ENCODE assay signal across 21 cellular contexts in the genomic region with DNA sequence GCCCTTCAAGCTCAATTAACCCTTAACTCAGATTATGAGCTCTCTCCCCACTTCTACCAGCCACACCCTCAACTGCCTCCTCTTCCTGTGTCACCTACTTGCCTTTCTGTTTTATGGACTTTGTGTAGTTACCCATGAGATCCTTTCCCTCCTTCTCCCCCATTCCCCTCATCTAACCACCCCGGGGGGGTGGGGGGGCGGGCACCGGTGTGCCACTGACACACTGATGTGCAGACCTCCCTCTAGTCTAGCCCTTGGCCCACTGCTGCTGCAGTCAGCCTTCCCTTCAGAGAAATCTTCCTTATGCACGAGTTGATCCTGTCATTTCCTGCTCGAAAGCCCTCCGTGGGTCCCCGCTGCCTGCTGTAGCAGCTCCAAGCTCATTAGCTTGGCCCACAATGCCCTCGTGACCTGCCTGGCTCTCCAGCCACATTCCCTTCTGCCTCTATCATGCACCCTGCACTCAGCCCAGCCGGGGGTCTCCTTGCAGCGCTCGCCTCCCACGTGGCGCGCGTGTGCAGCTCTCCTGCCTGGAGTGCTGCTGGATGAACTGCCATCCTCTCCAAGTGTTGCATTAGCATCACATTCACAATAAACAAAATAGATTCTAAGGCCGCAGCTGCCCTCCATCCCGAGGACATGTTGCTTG. TPM values are rescaled to one million over a fixed set of nuclear protein-coding genes. Genes with fewer than 3 reads are reported as not detected.
DNase-seq lines count a peak whose midpoint lies in the region; ATAC-seq and TF ChIP-seq lines count a peak whose summit lies in the region.
"Had no signal": no experiment of that assay in that cellular context is flagged by ENCODE, and none has a peak within 500 bp of the region (broad histone marks: within the 10 kb centered on the region; RNA-seq: fewer than 3 reads in every experiment).

No MANE protein-coding gene starts in this region.

- ATAC-seq in GM21786 (IDR thresholded peaks at IDR 0.05; ENCODE audit: unreplicated experiment) (no peak), GM19452 (IDR thresholded peaks at IDR 0.05; ENCODE audit: unreplicated experiment) (no peak)
- ATAC-seq: heart left ventricle, left lobe of liver had no signal

- intact Hi-C loops in adrenal gland (cut with DNase I), result no loop called here

- no peak for TF ChIP-seq CTCF in WERI-Rb-1 (IDR thresholded peaks at IDR 0.05; ENCODE audit: low read depth, low read length)
- TF ChIP-seq CTCF in adrenal gland (IDR thresholded peaks at IDR 0.05), result no peak

- H3K9ac ChIP-seq in iPS-15b (ENCODE audit: low read depth, low read length), result no peak overlapping the region

- H3K4me3 ChIP-seq in WERI-Rb-1 (ENCODE audit: low read depth, low read length) (peak overlapping the region; percentile 24), iPS-15b (ENCODE audit: low read depth, low read length) (peak overlapping the region; percentile 10), adrenal gland (no peak overlapping the region)
- H3K4me3 ChIP-seq: heart left ventricle, testis had no signal

- DNase-seq in NCI-H1417 (lab: John Stamatoyannopoulos, UW) (peak; percentile 10 to 75 (median 53)), NCI-H1417 treated with DMSO at 0.1 percent for 48 hours (lab: John Stamatoyannopoulos, UW) (no peak), WERI-Rb-1 (peak; percentile 67), renal cortical epithelial cell (ENCODE audit: low read depth) (peak; percentile 9), adrenal gland (no peak)
- DNase-seq: 8988T; activated CD4-positive, alpha-beta T cell treated with anti-CD3 and anti-CD28 coated beads for 48 hours; activated naive CD8-positive, alpha-beta T cell treated with anti-CD3 and anti-CD28 coated beads, Interleukin-2, amount 10 ng/mL, durations not matched to agents 7 days and 5 days; activated T-cell treated with anti-CD3 and anti-CD28 coated beads, Interleukin-2, amount 50 U/mL, for 1 hour; erythroblast; heart left ventricle; Kasumi-1; naive B cell; NCI-H2029; SHP77 treated with DMSO at 0.1 percent for 48 hours; T-helper 9 cell; testis had no signal

- TF ChIP-seq POLR2A in adrenal gland (IDR thresholded peaks at IDR 0.05), result no peak

- WGBS in adrenal gland, 4 donors, result 50 to 68% (median 65%) methylated on average over 17 of the region's 17 CpGs

- H3K9me3 ChIP-seq in WERI-Rb-1 (ENCODE audit: severe bottlenecking) (no peaks in the 10 kb centered on the region), iPS-15b (ENCODE audit: control insufficient read depth, insufficient read depth, low read length) (no peaks in the 10 kb centered on the region), adrenal gland (replicated peaks in 1 of 3) (no peaks in the 10 kb centered on the region)
- H3K9me3 ChIP-seq: testis had no signal

- H3K27ac ChIP-seq in WERI-Rb-1, result peak overlapping the region; percentile 26; the same call in 1 of the 2 replicates
- no peak overlapping the region for H3K27ac ChIP-seq in adrenal gland
- H3K27ac ChIP-seq: heart left ventricle, testis had no signal

- H3K4me1 ChIP-seq in iPS-15b (ENCODE audit: control insufficient read depth, insufficient read depth, low read length) (peaks cover 4% of the 10 kb centered on the region), adrenal gland (replicated peaks in 1 of 2) (peaks cover 0 to 4% of the 10 kb centered on the region in 2 donors)
- H3K4me1 ChIP-seq: testis had no signal

- H3K36me3 ChIP-seq in WERI-Rb-1, result no peaks in the 10 kb centered on the region
- no peaks in the 10 kb centered on the region for H3K36me3 ChIP-seq in iPS-15b (ENCODE audit: control insufficient read depth, insufficient read depth, low read length)
- H3K36me3 ChIP-seq in adrenal gland (replicated peaks in 1 of 2), result no peaks in the 10 kb centered on the region
- H3K36me3 ChIP-seq: heart left ventricle had no signal

- H3K27me3 ChIP-seq in WERI-Rb-1 (ENCODE audit: insufficient read depth, low read depth, severe bottlenecking), result no peaks in the 10 kb centered on the region
- peaks cover 4% of the 10 kb centered on the region for H3K27me3 ChIP-seq in iPS-15b (ENCODE audit: control insufficient read depth, insufficient read depth, low read length)
- H3K27me3 ChIP-seq in adrenal gland, result no peaks in the 10 kb centered on the region
- H3K27me3 ChIP-seq: testis had no signal

RNA-seq across cellular contexts. Expression of gene TMEM177, which starts 40.0 kb away (rescaled TPM):
- total RNA-seq in renal cortical epithelial cell (9.6 and 13.0 TPM in 2 replicates), adrenal gland (10 to 100 TPM in 5 of 8 donors, 1 to 10 TPM in 3; 3.8 to 16.4 (median 12.2) TPM)
- 10 to 100 TPM in 1 of 3 donors, 1 to 10 TPM in 2; 3.9 to 14.4 (median 7.4) TPM for polyA plus RNA-seq in adrenal gland

Comparison
In these comparisons a context has a peak if more than half of its experiments do, and no peak if none do; other contexts are left out.
1. DNase-seq: peak in NCI-H1417 (3 of 3), WERI-Rb-1 (single experiment) and renal cortical epithelial cell (single experiment); none in NCI-H1417 treated with DMSO at 0.1 percent for 48 hours (single experiment) and adrenal gland (0 of 7).
2. H3K4me3 ChIP-seq: peak in WERI-Rb-1 (single experiment) and iPS-15b (single experiment); none in adrenal gland (0 of 4).